In genomic region chr5:54217826-54218503, GRCh38 we compare ENCODE assay signal across 8 cellular contexts.
DNase-seq lines count a peak whose midpoint lies in the region; ATAC-seq and TF ChIP-seq lines count a peak whose summit lies in the region.

No MANE protein-coding gene starts in this region.

- no peaks in the 10 kb centered on the region for H3K9me3 ChIP-seq in mucosa of descending colon

- peak; percentile 78 for TF ChIP-seq CTCF in epithelial cell of esophagus (IDR thresholded peaks at IDR 0.05; ENCODE audit: insufficient read depth, low read depth, low read length, missing control alignments)
- peak; percentile 65 for TF ChIP-seq CTCF in mucosa of descending colon (IDR thresholded peaks at IDR 0.05)

- H3K36me3 ChIP-seq in mucosa of descending colon (ENCODE audit: low read depth), result no peaks in the 10 kb centered on the region

- ATAC-seq in GM18511 (IDR thresholded peaks at IDR 0.05; ENCODE audit: unreplicated experiment) (peak; percentile 81), mucosa of descending colon (peak; percentile 77), GM18519 (IDR thresholded peaks at IDR 0.05; ENCODE audit: low FRiP score, unreplicated experiment) (no peak), GM21528 (IDR thresholded peaks at IDR 0.05; ENCODE audit: low FRiP score, unreplicated experiment) (no peak)

- intact Hi-C loops in mucosa of descending colon (cut with DNase I, micrococcal nuclease), result loop anchor here (10.0 kb wide), 1 partner anchor 743 kb away; no protein-coding TSS in a partner anchor

- H3K4me3 ChIP-seq in epithelial cell of esophagus (ENCODE audit: low read length) (no peak overlapping the region), mucosa of descending colon (no peak overlapping the region)

- no peaks in the 10 kb centered on the region for H3K4me1 ChIP-seq in mucosa of descending colon (ENCODE audit: low read depth)

- peak; percentile 84 for DNase-seq in Ammon's horn (ENCODE audit: low spot score)
- DNase-seq in M059J (ENCODE audit: low read depth), result peak; percentile 69
- peak; percentile 53 for DNase-seq in RPMI8226
- peak; percentile 82 for DNase-seq in epithelial cell of esophagus (ENCODE audit: low read depth)
- peak in 1 of 3 donors; percentile 70 for DNase-seq in mucosa of descending colon

Comparison
In these comparisons a context has a peak if more than half of its experiments do, and no peak if none do; other contexts are left out.
1. ATAC-seq: peak in GM18511 (single experiment) and mucosa of descending colon (single experiment); none in GM18519 (single experiment) and GM21528 (single experiment).